8 cellular contexts compared by ENCODE assay signal in the genomic region with DNA sequence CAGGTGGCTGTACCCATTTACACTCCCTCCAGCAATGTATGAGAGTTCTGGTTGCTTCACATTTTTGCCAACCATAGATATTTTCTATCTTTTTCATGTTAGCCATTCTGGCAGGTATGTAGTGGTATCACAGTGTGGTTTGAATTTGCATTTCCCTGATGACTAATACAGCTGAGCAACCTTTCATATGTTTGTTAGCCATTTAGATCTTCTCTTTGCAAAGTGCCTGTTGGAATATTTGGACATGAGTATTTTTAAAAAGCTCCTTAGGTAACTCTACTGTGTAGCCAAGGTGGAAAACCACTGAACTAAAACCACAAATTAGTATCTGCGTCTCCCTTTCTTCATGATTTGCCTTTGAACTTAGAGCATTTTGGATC. TPM values are rescaled to one million over a fixed set of nuclear protein-coding genes. Genes with fewer than 3 reads are reported as not detected.
DNase-seq lines count a peak whose midpoint lies in the region; ATAC-seq and TF ChIP-seq lines count a peak whose summit lies in the region.

No MANE protein-coding gene starts in this region.

- no TSS peak for BruUV-seq in OCI-LY7 (replicated peaks; lab: Mats Ljungman, UMichigan)

- no peak overlapping the region for H2AFZ ChIP-seq in OCI-LY7 (ENCODE audit: low read length)

- H4K20me1 ChIP-seq in OCI-LY7 (ENCODE audit: insufficient read depth, low read length): no peaks in the 10 kb centered on the region

- peak overlapping the region; percentile 65 for H3K4me2 ChIP-seq in OCI-LY7 (ENCODE audit: low read length)

- CTCF ChIA-PET in OCI-LY7 (lab: Charles Lee; ENCODE audit: unreplicated experiment): interaction anchor here (1.3 kb wide), 1 partner anchor 32 kb away, joined by 5 read pairs; no protein-coding TSS in a partner anchor

- peak; percentile 30 for ATAC-seq in GM21825 (IDR thresholded peaks at IDR 0.05; ENCODE audit: unreplicated experiment)

- in situ Hi-C loops in GM13977 (cut with MboI; ENCODE audit: low pct_unique_long_range_greater_than_20kb, low sequenced_read_pairs, unreplicated experiment): no loop called here

- H3K4me3 ChIP-seq in OCI-LY7 (ENCODE audit: low read depth, low read length, poor library complexity, severe bottlenecking): no peak overlapping the region
- H3K4me3 ChIP-seq in fibroblast of villous mesenchyme (ENCODE audit: low read depth, low read length): no peak overlapping the region
- H3K4me3 ChIP-seq in MG63: no peak overlapping the region

- H3K79me2 ChIP-seq in OCI-LY7 (ENCODE audit: insufficient read depth, low read depth, low read length): no peaks in the 10 kb centered on the region

- H3K9me3 ChIP-seq in OCI-LY7 (ENCODE audit: low read length): no peaks in the 10 kb centered on the region
- no peaks in the 10 kb centered on the region for H3K9me3 ChIP-seq in MG63

- POLR2A ChIA-PET in OCI-LY7 (lab: Charles Lee): interaction anchor here (0.5 to 4.8 kb wide), 11 partner anchors 8 to 1348 kb away, joined by 3 to 26 read pairs (median 4); partner anchors contain the start of gene IRF1

- peaks cover 79% of the 10 kb centered on the region for H3K4me1 ChIP-seq in OCI-LY7 (ENCODE audit: insufficient read depth, low read length, poor library complexity, severe bottlenecking)

- intact Hi-C loops in OCI-LY7 (cut with micrococcal nuclease; ENCODE audit: unreplicated experiment): no loop called here

- H3K27ac ChIP-seq in OCI-LY7 (ENCODE audit: low read depth, low read length, poor library complexity, severe bottlenecking): no peak overlapping the region

- H3K9me2 ChIP-seq in OCI-LY7 (ENCODE audit: insufficient read depth, low read length): no peaks in the 10 kb centered on the region

- H3K36me3 ChIP-seq in OCI-LY7 (ENCODE audit: insufficient read depth, low read length) (no peaks in the 10 kb centered on the region), MG63 (peaks cover 3% of the 10 kb centered on the region; the same call in 1 of the 2 replicates)

- TF ChIP-seq CTCF in OCI-LY7 (conservative IDR thresholded peaks at IDR 0.05; ENCODE audit: low read length) (no peak), fibroblast of villous mesenchyme (IDR thresholded peaks at IDR 0.05; ENCODE audit: insufficient read depth, low read depth, low read length) (no peak), GM13977 (IDR thresholded peaks at IDR 0.05; ENCODE audit: extremely low read depth, insufficient read depth, missing control alignments) (no peak)

- DNase-seq in Daoy (ENCODE audit: low read depth): peak; percentile 77
- DNase-seq in OCI-LY7 (ENCODE audit: low spot score): no peak
- peak; percentile 52 for DNase-seq in fibroblast of villous mesenchyme (ENCODE audit: low read depth)
- no peak for DNase-seq in MG63
- DNase-seq in hippocampal formation (lab: John Stamatoyannopoulos, UW): no peak
- DNase-seq in cortex of kidney (lab: John Stamatoyannopoulos, UW): no peak
- DNase-seq in GM13977 (ENCODE audit: low spot score): no peak

- H3K27me3 ChIP-seq in MG63: no peaks in the 10 kb centered on the region

RNA-seq across cellular contexts. Expression of gene IRF1, which starts 31.9 kb away (rescaled TPM):
- 18.2 and 20.1 TPM in 2 replicates for total RNA-seq in Daoy (2014; rRNA removed; shearing (Covaris generic))
- total RNA-seq in OCI-LY7 (2014; rRNA removed; shearing (Covaris generic)): 25.9 and 39.4 TPM in 2 replicates
- 24.8 and 32.3 TPM in 2 replicates for total RNA-seq in OCI-LY7 (2022)
- total RNA-seq in fibroblast of villous mesenchyme: 27.1 and 56.6 TPM in 2 replicates
- 14.2 and 34.7 TPM in 2 replicates for total RNA-seq in MG63 (2014; rRNA removed; shearing (Covaris generic); ENCODE audit: low replicate concordance)

Comparison
In these comparisons a context has a peak if more than half of its experiments do, and no peak if none do; other contexts are left out.
1. DNase-seq: peak in Daoy (single experiment) and fibroblast of villous mesenchyme (single experiment); none in OCI-LY7 (single experiment), MG63 (single experiment), hippocampal formation (0 of 2), cortex of kidney (single experiment) and GM13977 (single experiment).